In genomic region chr9:78236511-78236950, GRCh38 we compare ENCODE assay signal across 8 cellular contexts. TPM values are rescaled to one million over a fixed set of nuclear protein-coding genes. Genes with fewer than 3 reads are reported as not detected.
DNase-seq lines count a peak whose midpoint lies in the region; ATAC-seq lines count a peak whose summit lies in the region.

No MANE protein-coding gene starts in this region.

- ATAC-seq in GM21528 (IDR thresholded peaks at IDR 0.05; ENCODE audit: low FRiP score, unreplicated experiment) (peak; percentile 21), HG03378 (IDR thresholded peaks at IDR 0.05; ENCODE audit: unreplicated experiment) (no peak)

- H3K4me3 ChIP-seq in GM08714 (ENCODE audit: low read length) = peak overlapping the region; percentile 81
- H3K4me3 ChIP-seq in Jurkat, Clone E6-1 (ENCODE audit: low read length) = peak overlapping the region; percentile 76

- H3K27ac ChIP-seq in substantia nigra (ENCODE audit: low read depth, low read length, poor library complexity, severe bottlenecking) = peak overlapping the region; percentile 74

- no peak for DNase-seq in Jurkat, Clone E6-1 (ENCODE audit: low read depth, low spot score)
- peak; percentile 6 for DNase-seq in amniotic epithelial cell (ENCODE audit: low read depth)
- DNase-seq in iris pigment epithelial cell (ENCODE audit: low read depth) = peak; percentile 21
- DNase-seq in substantia nigra (lab: John Stamatoyannopoulos, UW) = peak in 3 of 49 donors; percentile 29 to 47 (median 37)
- DNase-seq in stimulated activated CD4-positive, alpha-beta T cell treated with anti-CD3 and anti-CD28 coated beads, Interleukin-4, amount 100 ng/mL, for 4 hours = no peak

RNA-seq across cellular contexts. Expression of gene CEP78, which starts 0.7 kb away (rescaled TPM):
- 45.9 TPM for polyA plus RNA-seq in Jurkat, Clone E6-1 (2012; ENCODE audit: insufficient read depth, insufficient read length)

Comparison
In these comparisons a context has a peak if more than half of its experiments do, and no peak if none do; other contexts are left out.
1. DNase-seq: peak in amniotic epithelial cell (single experiment) and iris pigment epithelial cell (single experiment); none in Jurkat, Clone E6-1 (single experiment) and stimulated activated CD4-positive, alpha-beta T cell treated with anti-CD3 and anti-CD28 coated beads, Interleukin-4, amount 100 ng/mL, for 4 hours (0 of 2).